14 cellular contexts compared by ENCODE assay signal in the genomic region with DNA sequence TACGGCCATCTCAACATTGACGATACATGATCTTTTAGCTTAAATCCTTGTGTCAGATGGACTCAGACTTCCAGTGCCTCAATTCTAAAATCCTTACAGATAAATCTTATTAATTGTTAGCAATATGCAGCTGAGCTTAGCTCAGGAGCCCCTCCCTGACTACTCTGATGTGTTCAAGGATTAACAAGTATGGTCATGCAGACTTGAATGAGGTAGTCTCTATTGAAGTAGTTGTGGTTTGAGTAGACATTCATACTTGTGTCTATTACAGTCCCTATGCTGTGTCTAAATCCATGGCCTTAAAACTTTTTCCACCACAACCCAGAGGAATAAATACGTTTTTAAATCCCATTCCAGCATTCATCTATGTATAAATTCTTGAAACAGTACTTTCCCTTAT.
DNase-seq lines count a peak whose midpoint lies in the region; FAIRE-seq and TF ChIP-seq lines count a peak whose summit lies in the region.
"Had no signal": no experiment of that assay in that cellular context is flagged by ENCODE, and none has a peak within 500 bp of the region (broad histone marks: within the 10 kb centered on the region; RNA-seq: fewer than 3 reads in every experiment).

No MANE protein-coding gene starts in this region.

- peak; percentile 25 for DNase-seq in NCI-H2171 treated with DMSO at 0.1 percent for 48 hours (lab: John Stamatoyannopoulos, UW)
- DNase-seq in NCI-H2171 (lab: John Stamatoyannopoulos, UW): no peak
- peak; percentile 45 for DNase-seq in NCI-H510A (lab: John Stamatoyannopoulos, UW)
- DNase-seq in RPMI7951 (ENCODE audit: low read depth): peak; percentile 9
- DNase-seq in epithelial cell of prostate (ENCODE audit: low read depth, low spot score): peak; percentile 83
- no peak for DNase-seq in kidney
- DNase-seq in H7: no peak
- DNase-seq in coronary artery (ENCODE audit: low spot score): no peak
- DNase-seq: MG63, NCI-H187, T-helper 1 cell had no signal

- intact Hi-C loops in kidney (cut with DNase I): no loop called here

- no peak for FAIRE-seq in kidney (lab: Jason Lieb, UNC)
- FAIRE-seq: A204.1, GM19239 had no signal

- H3K9ac ChIP-seq in kidney (ENCODE audit: low read length in 2 of 2): no peak overlapping the region
- H3K9ac ChIP-seq: BLaER1 had no signal

- TF ChIP-seq CTCF in kidney (IDR thresholded peaks at IDR 0.05; ENCODE audit: borderline replicate concordance, extremely low read depth, insufficient read depth) (no peak), coronary artery (IDR thresholded peaks at IDR 0.05) (no peak)

- no peaks in the 10 kb centered on the region for H3K27me3 ChIP-seq in H7 (ENCODE audit: control insufficient read depth, insufficient read depth, low read length)
- H3K27me3 ChIP-seq: BLaER1, MG63 had no signal

- peak overlapping the region; percentile 43 for H3K27ac ChIP-seq in epithelial cell of prostate
- H3K27ac ChIP-seq in kidney (ENCODE audit: low read depth in 2 of 2, low read length in 2 of 2): no peak overlapping the region
- H3K27ac ChIP-seq in coronary artery: no peak overlapping the region
- H3K27ac ChIP-seq: BLaER1 had no signal

- no peaks in the 10 kb centered on the region for H3K4me1 ChIP-seq in kidney (ENCODE audit: control insufficient read depth in 1 of 2, insufficient read depth in 1 of 2, low read depth in 1 of 2, low read length in 2 of 2)
- H3K4me1 ChIP-seq: BLaER1 had no signal

- H3K4me3 ChIP-seq in kidney (ENCODE audit: low read length in 2 of 2): no peak overlapping the region
- H3K4me3 ChIP-seq in H7 (ENCODE audit: insufficient read depth, low read depth, low read length): no peak overlapping the region
- no peak overlapping the region for H3K4me3 ChIP-seq in coronary artery
- H3K4me3 ChIP-seq: BLaER1, MG63 had no signal

- H3K9me3 ChIP-seq in kidney (ENCODE audit: control insufficient read depth in 1 of 2, low read length in 2 of 2): no peaks in the 10 kb centered on the region
- H3K9me3 ChIP-seq: BLaER1, MG63 had no signal

- H3K36me3 ChIP-seq in kidney (ENCODE audit: control insufficient read depth in 1 of 2, insufficient read depth in 2 of 2, low read length in 2 of 2) (no peaks in the 10 kb centered on the region), H7 (replicated peaks; ENCODE audit: control insufficient read depth, insufficient read depth, low read length) (no peaks in the 10 kb centered on the region)
- H3K36me3 ChIP-seq: BLaER1, MG63 had no signal

Comparison
In these comparisons a context has a peak if more than half of its experiments do, and no peak if none do; other contexts are left out.
1. DNase-seq: peak in NCI-H2171 treated with DMSO at 0.1 percent for 48 hours (single experiment), NCI-H510A (single experiment), RPMI7951 (single experiment) and epithelial cell of prostate (single experiment); none in NCI-H2171 (single experiment), kidney (single experiment), H7 (single experiment) and coronary artery (single experiment).